ENCODE assay signal across 37 cellular contexts in genomic region chr5:169054506-169054905, GRCh38.
"Had no signal": no experiment of that assay in that cellular context is flagged by ENCODE, and none has a peak within 500 bp of the region (broad histone marks: within the 10 kb centered on the region; RNA-seq: fewer than 3 reads in every experiment).

No MANE protein-coding gene starts in this region.

- H3K9me3 Mint-ChIP-seq: activated CD4-positive, alpha-beta memory T cell treated with anti-CD3 and anti-CD28 coated beads, Interleukin-2, amount 10 ng/mL, durations not matched to agents 7 days and 5 days; activated CD4-positive, alpha-beta T cell treated with anti-CD3 and anti-CD28 coated beads, Interleukin-2, amount 10 ng/mL, durations not matched to agents 7 days and 5 days; activated naive CD4-positive, alpha-beta T cell treated with anti-CD3 and anti-CD28 coated beads, Interleukin-2, amount 10 ng/mL, durations not matched to agents 7 days and 5 days; activated naive CD4-positive, alpha-beta T cell treated with anti-CD3 and anti-CD28 coated beads, Interleukin-2, amount 50 U/mL, for 24 hours; activated naive CD8-positive, alpha-beta T cell treated with anti-CD3 and anti-CD28 coated beads, Interleukin-2, amount 10 ng/mL, durations not matched to agents 7 days and 5 days; activated naive CD8-positive, alpha-beta T cell treated with anti-CD3 and anti-CD28 coated beads, Interleukin-2, amount 50 U/mL, for 24 hours; activated T-cell treated with anti-CD3 and anti-CD28 coated beads, Interleukin-2, amount 50 U/mL, for 24 hours; activated T-helper 2 cell treated with anti-CD3 and anti-CD28 coated beads, Interferon-gamma antibody, Interleukin-2, Interleukin-4, amounts not matched to agents 10 μg/mL and 5 μg/mL and 100 μg/mL, durations not matched to agents 14 hours and 24 hours and 36 hours; brain; T-helper 1 cell treated with Interleukin-12 subunit alpha and Interleukin-12 subunit beta and Interleukin-4 antibody, amounts not matched to agents 30 μg/mL and 1 μg/mL, for 36 hours; T-helper 2 cell treated with Interferon-gamma antibody and Interleukin-4, amounts not matched to agents 5 μg/mL and 100 μg/mL, for 36 hours; WTC11 had no signal

- H3K27me3 Mint-ChIP-seq: activated CD4-positive, alpha-beta memory T cell treated with anti-CD3 and anti-CD28 coated beads, Interleukin-2, amount 10 ng/mL, durations not matched to agents 7 days and 5 days had no signal

- H3K4me3 Mint-ChIP-seq: activated CD4-positive, alpha-beta memory T cell treated with anti-CD3 and anti-CD28 coated beads, Interleukin-2, amount 10 ng/mL, durations not matched to agents 7 days and 5 days; activated CD4-positive, alpha-beta T cell treated with anti-CD3 and anti-CD28 coated beads for 36 hours; activated CD4-positive, alpha-beta T cell treated with anti-CD3 and anti-CD28 coated beads, Interleukin-2, amount 10 ng/mL, durations not matched to agents 7 days and 5 days; activated CD8-positive, alpha-beta memory T cell treated with anti-CD3 and anti-CD28 coated beads, Interleukin-2, amount 10 ng/mL, durations not matched to agents 7 days and 5 days; activated CD8-positive, alpha-beta T cell treated with anti-CD3 and anti-CD28 coated beads, Interleukin-2, amount 10 ng/mL, durations not matched to agents 7 days and 5 days; activated naive CD4-positive, alpha-beta T cell treated with anti-CD3 and anti-CD28 coated beads, Interleukin-2, amount 10 ng/mL, durations not matched to agents 7 days and 5 days; activated naive CD4-positive, alpha-beta T cell treated with anti-CD3 and anti-CD28 coated beads, Interleukin-2, amount 50 U/mL, for 24 hours; activated naive CD8-positive, alpha-beta T cell; activated naive CD8-positive, alpha-beta T cell treated with anti-CD3 and anti-CD28 coated beads, Interleukin-2, amount 10 ng/mL, durations not matched to agents 7 days and 5 days; activated naive CD8-positive, alpha-beta T cell treated with anti-CD3 and anti-CD28 coated beads, Interleukin-2, amount 50 U/mL, for 24 hours; activated T-cell treated with anti-CD3 and anti-CD28 coated beads, Interleukin-2, amount 50 U/mL, for 24 hours; brain; T-helper 1 cell treated with Interleukin-12 subunit alpha and Interleukin-12 subunit beta and Interleukin-4 antibody, amounts not matched to agents 30 μg/mL and 1 μg/mL, for 36 hours; T-helper 2 cell treated with Interferon-gamma antibody and Interleukin-4, amounts not matched to agents 5 μg/mL and 100 μg/mL, for 36 hours; WTC11 had no signal

- H3K27me3 ChIP-seq: ascending aorta had no signal

- FAIRE-seq: TTC549 had no signal

- H3K27ac ChIP-seq: ascending aorta, WERI-Rb-1 had no signal

- H3K9me3 ChIP-seq: ascending aorta had no signal

- H3K27ac Mint-ChIP-seq: activated CD4-positive, alpha-beta memory T cell treated with anti-CD3 and anti-CD28 coated beads, Interleukin-2, amount 10 ng/mL, durations not matched to agents 7 days and 5 days; activated CD4-positive, alpha-beta T cell treated with anti-CD3 and anti-CD28 coated beads for 36 hours; activated CD4-positive, alpha-beta T cell treated with anti-CD3 and anti-CD28 coated beads, Interleukin-2, amount 10 ng/mL, durations not matched to agents 7 days and 5 days; activated CD8-positive, alpha-beta memory T cell treated with anti-CD3 and anti-CD28 coated beads, Interleukin-2, amount 10 ng/mL, durations not matched to agents 7 days and 5 days; activated CD8-positive, alpha-beta T cell treated with anti-CD3 and anti-CD28 coated beads, Interleukin-2, amount 10 ng/mL, durations not matched to agents 7 days and 5 days; activated naive CD4-positive, alpha-beta T cell treated with anti-CD3 and anti-CD28 coated beads, Interleukin-2, amount 10 ng/mL, durations not matched to agents 7 days and 5 days; activated naive CD4-positive, alpha-beta T cell treated with anti-CD3 and anti-CD28 coated beads, Interleukin-2, amount 50 U/mL, for 24 hours; activated naive CD8-positive, alpha-beta T cell; activated naive CD8-positive, alpha-beta T cell treated with anti-CD3 and anti-CD28 coated beads, Interleukin-2, amount 10 ng/mL, durations not matched to agents 7 days and 5 days; activated naive CD8-positive, alpha-beta T cell treated with anti-CD3 and anti-CD28 coated beads, Interleukin-2, amount 50 U/mL, for 24 hours; activated T-cell treated with anti-CD3 and anti-CD28 coated beads, Interleukin-2, amount 50 U/mL, for 24 hours; activated T-helper 2 cell treated with anti-CD3 and anti-CD28 coated beads, Interferon-gamma antibody, Interleukin-2, Interleukin-4, amounts not matched to agents 10 μg/mL and 5 μg/mL and 100 μg/mL, durations not matched to agents 14 hours and 24 hours and 36 hours; brain; T-helper 1 cell treated with Interleukin-12 subunit alpha and Interleukin-12 subunit beta and Interleukin-4 antibody, amounts not matched to agents 30 μg/mL and 1 μg/mL, for 36 hours; T-helper 2 cell treated with Interferon-gamma antibody and Interleukin-4, amounts not matched to agents 5 μg/mL and 100 μg/mL, for 36 hours; WTC11 had no signal

- H3K4me1 ChIP-seq: ascending aorta had no signal

- H3K36me3 Mint-ChIP-seq: activated CD8-positive, alpha-beta memory T cell treated with anti-CD3 and anti-CD28 coated beads, Interleukin-2, amount 10 ng/mL, durations not matched to agents 7 days and 5 days; activated naive CD4-positive, alpha-beta T cell treated with anti-CD3 and anti-CD28 coated beads, Interleukin-2, amount 10 ng/mL, durations not matched to agents 7 days and 5 days; activated naive CD4-positive, alpha-beta T cell treated with anti-CD3 and anti-CD28 coated beads, Interleukin-2, amount 50 U/mL, for 24 hours; activated naive CD8-positive, alpha-beta T cell; activated naive CD8-positive, alpha-beta T cell treated with anti-CD3 and anti-CD28 coated beads, Interleukin-2, amount 10 ng/mL, durations not matched to agents 7 days and 5 days; brain; WTC11 had no signal

- H3K4me1 Mint-ChIP-seq: activated CD4-positive, alpha-beta memory T cell treated with anti-CD3 and anti-CD28 coated beads, Interleukin-2, amount 10 ng/mL, durations not matched to agents 7 days and 5 days; activated CD4-positive, alpha-beta T cell treated with anti-CD3 and anti-CD28 coated beads for 36 hours; activated CD4-positive, alpha-beta T cell treated with anti-CD3 and anti-CD28 coated beads, Interleukin-2, amount 10 ng/mL, durations not matched to agents 7 days and 5 days; activated CD8-positive, alpha-beta memory T cell treated with anti-CD3 and anti-CD28 coated beads, Interleukin-2, amount 10 ng/mL, durations not matched to agents 7 days and 5 days; activated naive CD4-positive, alpha-beta T cell treated with anti-CD3 and anti-CD28 coated beads, Interleukin-2, amount 10 ng/mL, durations not matched to agents 7 days and 5 days; activated naive CD4-positive, alpha-beta T cell treated with anti-CD3 and anti-CD28 coated beads, Interleukin-2, amount 50 U/mL, for 24 hours; activated naive CD8-positive, alpha-beta T cell treated with anti-CD3 and anti-CD28 coated beads, Interleukin-2, amount 10 ng/mL, durations not matched to agents 7 days and 5 days; activated naive CD8-positive, alpha-beta T cell treated with anti-CD3 and anti-CD28 coated beads, Interleukin-2, amount 50 U/mL, for 24 hours had no signal

- ATAC-seq: activated CD4-positive, alpha-beta T cell treated with anti-CD3 and anti-CD28 coated beads for 36 hours; activated CD4-positive, CD25-positive, alpha-beta regulatory T cell treated with anti-CD3 and anti-CD28 coated beads, Interleukin-2, amount 50 U/mL, for 24 hours; activated CD8-positive, alpha-beta memory T cell treated with anti-CD3 and anti-CD28 coated beads, Interleukin-2, amount 10 ng/mL, durations not matched to agents 7 days and 5 days; activated CD8-positive, alpha-beta T cell treated with anti-CD3 and anti-CD28 coated beads, Interleukin-2, amount 10 ng/mL, durations not matched to agents 7 days and 5 days; activated naive CD8-positive, alpha-beta T cell treated with anti-CD3 and anti-CD28 coated beads, Interleukin-2, amount 50 U/mL, for 24 hours; WTC11 had no signal

- H3K36me3 ChIP-seq: ascending aorta, WERI-Rb-1 had no signal

- H3K4me3 ChIP-seq: ascending aorta had no signal

- DNase-seq: activated CD4-positive, alpha-beta memory T cell treated with anti-CD3 and anti-CD28 coated beads, Interleukin-2, amount 10 ng/mL, durations not matched to agents 7 days and 5 days; activated CD4-positive, alpha-beta T cell treated with anti-CD3 and anti-CD28 coated beads for 1 hour; activated CD4-positive, alpha-beta T cell treated with anti-CD3 and anti-CD28 coated beads for 36 hours; activated CD4-positive, alpha-beta T cell treated with anti-CD3 and anti-CD28 coated beads for 48 hours; activated CD4-positive, alpha-beta T cell treated with anti-CD3 and anti-CD28 coated beads, Interleukin-2, amount 10 ng/mL, durations not matched to agents 7 days and 5 days; activated CD4-positive, alpha-beta T cell treated with anti-CD3 and anti-CD28 coated beads, Interleukin-2, amount 50 U/mL, for 48 hours; activated CD4-positive, CD25-positive, alpha-beta regulatory T cell; activated CD8-positive, alpha-beta memory T cell treated with anti-CD3 and anti-CD28 coated beads for 24 hours; activated CD8-positive, alpha-beta memory T cell treated with anti-CD3 and anti-CD28 coated beads, Interleukin-2, amount 10 ng/mL, durations not matched to agents 7 days and 5 days; activated CD8-positive, alpha-beta memory T cell treated with anti-CD3 and anti-CD28 coated beads, Interleukin-2, amount 50 U/mL, for 48 hours; activated CD8-positive, alpha-beta T cell treated with anti-CD3 and anti-CD28 coated beads, Interleukin-2, amount 10 ng/mL, durations not matched to agents 7 days and 5 days; activated effector memory CD4-positive, alpha-beta T cell treated with Interleukin-2 at 50 U/mL for 16 hours; activated gamma-delta T cell; activated naive CD4-positive, alpha-beta T cell treated with anti-CD3 and anti-CD28 coated beads, Interleukin-2, amount 10 ng/mL, durations not matched to agents 7 days and 5 days; activated naive CD4-positive, alpha-beta T cell treated with Interleukin-2 at 50 U/mL for 16 hours; activated naive CD8-positive, alpha-beta T cell treated with anti-CD3 and anti-CD28 coated beads, Interleukin-2, amount 10 ng/mL, durations not matched to agents 7 days and 5 days; activated naive CD8-positive, alpha-beta T cell treated with anti-CD3 and anti-CD28 coated beads, Interleukin-2, amount 50 U/mL, for 24 hours; activated T-cell treated with anti-CD3 and anti-CD28 coated beads, Interleukin-2, amount 50 U/mL, for 24 hours; activated T-cell treated with anti-CD3 and anti-CD28 coated beads, Interleukin-2, amount 50 U/mL, for 48 hours; amygdala; anterior cingulate cortex; central memory CD4-positive, alpha-beta T cell; SW 1271; T-helper 1 cell; T-helper 2 cell; T-helper 9 cell; WERI-Rb-1 had no signal
